Comparison of ENCODE assay signal across 1 cellular context in the genomic region with DNA sequence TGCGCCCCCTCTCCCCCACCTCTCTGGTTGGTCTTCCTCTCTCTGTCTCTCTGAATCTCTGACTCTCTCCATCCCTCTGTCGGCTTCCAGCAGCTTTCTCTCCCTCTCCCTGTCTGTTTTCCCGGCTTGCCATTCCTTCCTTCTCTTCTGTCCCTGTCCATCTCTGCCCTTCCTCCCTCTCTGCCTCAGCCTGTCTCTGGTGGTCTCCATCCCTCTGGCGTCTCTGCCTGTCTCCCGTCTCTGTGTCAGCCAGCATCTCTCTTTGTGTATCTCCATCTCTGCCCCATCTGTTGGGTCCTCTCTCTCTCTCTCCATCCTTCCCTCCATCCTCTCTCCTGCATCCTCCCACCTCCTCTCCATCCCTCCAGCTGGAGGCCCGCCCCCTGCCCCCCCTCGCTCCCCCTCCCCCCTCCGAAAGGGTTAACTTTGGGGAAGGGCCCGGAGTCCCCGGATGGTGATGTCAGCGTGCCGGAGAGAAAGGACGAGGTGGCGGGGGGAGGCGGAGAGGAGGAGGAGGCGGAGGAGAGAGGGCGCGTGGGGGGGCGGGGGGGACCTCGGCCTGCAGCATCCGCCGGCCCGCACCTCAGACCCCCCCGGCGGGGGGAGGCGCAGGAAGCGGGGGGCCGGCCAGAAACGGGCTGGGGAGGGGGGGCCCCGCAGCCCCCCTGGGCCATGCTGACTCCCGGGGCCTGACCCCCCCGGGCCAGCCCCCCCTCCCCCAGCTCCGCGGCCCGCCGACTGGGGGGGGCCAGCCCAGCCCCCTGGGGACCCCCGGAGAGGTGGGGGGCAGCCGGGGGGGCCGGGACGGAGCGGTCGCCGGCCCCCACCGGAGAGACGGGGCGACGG.
TF ChIP-seq lines count a peak whose summit lies in the region.

A gene (plus strand): TSS at position 450 of the 846 bp plus-strand sequence. CDS start 446 bp downstream, outside the sequence.

TF ChIP-seq in A549, 52 proteins besides CTCF, POLR2A, EP300 and RAD21 (continued from another document):
- TF ChIP-seq, protein P1, sequence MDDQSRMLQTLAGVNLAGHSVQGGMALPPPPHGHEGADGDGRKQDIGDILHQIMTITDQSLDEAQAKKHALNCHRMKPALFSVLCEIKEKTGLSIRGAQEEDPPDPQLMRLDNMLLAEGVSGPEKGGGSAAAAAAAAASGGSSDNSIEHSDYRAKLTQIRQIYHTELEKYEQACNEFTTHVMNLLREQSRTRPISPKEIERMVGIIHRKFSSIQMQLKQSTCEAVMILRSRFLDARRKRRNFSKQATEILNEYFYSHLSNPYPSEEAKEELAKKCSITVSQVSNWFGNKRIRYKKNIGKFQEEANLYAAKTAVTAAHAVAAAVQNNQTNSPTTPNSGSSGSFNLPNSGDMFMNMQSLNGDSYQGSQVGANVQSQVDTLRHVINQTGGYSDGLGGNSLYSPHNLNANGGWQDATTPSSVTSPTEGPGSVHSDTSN (IDR thresholded peaks at IDR 0.05) = no peak
- TF ChIP-seq HDAC2 (IDR thresholded peaks at IDR 0.05) = no peak
